In genomic region chr4:101025755-101026154, GRCh38 we compare ENCODE assay signal across 21 cellular contexts.
"Had no signal": no experiment of that assay in that cellular context is flagged by ENCODE, and none has a peak within 500 bp of the region (broad histone marks: within the 10 kb centered on the region; RNA-seq: fewer than 3 reads in every experiment).

No MANE protein-coding gene starts in this region.

- H3K9me3 Mint-ChIP-seq: activated naive CD4-positive, alpha-beta T cell treated with anti-CD3 and anti-CD28 coated beads, Interleukin-2, amount 50 U/mL, for 24 hours; activated T-cell treated with anti-CD3 and anti-CD28 coated beads, Interleukin-2, amount 50 U/mL, for 72 hours; central memory CD8-positive, alpha-beta T cell; mesothelial cell of epicardium; nephron progenitor cell had no signal

- H3K9me3 ChIP-seq: ascending aorta, colonic mucosa, stomach, vagina had no signal

- H3K4me1 Mint-ChIP-seq: nephron progenitor cell had no signal

- FAIRE-seq: endometrium, kidney had no signal

- H3K36me3 Mint-ChIP-seq: activated naive CD4-positive, alpha-beta T cell treated with anti-CD3 and anti-CD28 coated beads, Interleukin-2, amount 50 U/mL, for 24 hours had no signal

- ATAC-seq: activated T-cell treated with anti-CD3 and anti-CD28 coated beads, Interleukin-2, amount 50 U/mL, for 72 hours; left lobe of liver had no signal

- H3K4me3 ChIP-seq: ascending aorta, colonic mucosa, lung, stomach, vagina had no signal

- H3K27ac ChIP-seq: ascending aorta, colonic mucosa, stomach, vagina, VCaP had no signal

- H3K4me3 Mint-ChIP-seq: activated naive CD4-positive, alpha-beta T cell treated with anti-CD3 and anti-CD28 coated beads, Interleukin-2, amount 50 U/mL, for 24 hours; activated T-cell treated with anti-CD3 and anti-CD28 coated beads, Interleukin-2, amount 50 U/mL, for 72 hours; central memory CD8-positive, alpha-beta T cell; mesothelial cell of epicardium; nephron progenitor cell had no signal

- H3K27ac Mint-ChIP-seq: activated naive CD4-positive, alpha-beta T cell treated with anti-CD3 and anti-CD28 coated beads, Interleukin-2, amount 50 U/mL, for 24 hours; activated T-cell treated with anti-CD3 and anti-CD28 coated beads, Interleukin-2, amount 50 U/mL, for 72 hours; mesothelial cell of epicardium; nephron progenitor cell had no signal

- H3K27me3 Mint-ChIP-seq: activated naive CD4-positive, alpha-beta T cell treated with anti-CD3 and anti-CD28 coated beads, Interleukin-2, amount 50 U/mL, for 24 hours; central memory CD8-positive, alpha-beta T cell had no signal

- H3K27me3 ChIP-seq: ascending aorta, colonic mucosa, stomach, vagina had no signal

- H3K36me3 ChIP-seq: colonic mucosa, vagina had no signal

- DNase-seq: activated CD4-positive, alpha-beta T cell treated with anti-CD3 and anti-CD28 coated beads for 1 hour; activated CD4-positive, alpha-beta T cell treated with anti-CD3 and anti-CD28 coated beads, Interleukin-2, amount 50 U/mL, for 4 hours; activated effector memory CD4-positive, alpha-beta T cell treated with anti-CD3 and anti-CD28 coated beads, Interleukin-2, amount 50 U/mL, for 16 hours; activated T-cell treated with anti-CD3 and anti-CD28 coated beads, Interleukin-2, amount 50 U/mL, for 72 hours; colonic mucosa; erythroblast; foreskin melanocyte; glutamatergic neuron; kidney; nephron progenitor cell; stomach; trophoblast cell had no signal
